ENCODE assay signal across 30 cellular contexts in genomic region chr14:35088514-35088913, GRCh38. TPM values are rescaled to one million over a fixed set of nuclear protein-coding genes. Genes with fewer than 3 reads are reported as not detected.
DNase-seq lines count a peak whose midpoint lies in the region; ATAC-seq and TF ChIP-seq lines count a peak whose summit lies in the region.
"Had no signal": no experiment of that assay in that cellular context is flagged by ENCODE, and none has a peak within 500 bp of the region (broad histone marks: within the 10 kb centered on the region; RNA-seq: fewer than 3 reads in every experiment).

No MANE protein-coding gene starts in this region.

- no peaks in the 10 kb centered on the region for H3K36me3 ChIP-seq in Caco-2 (ENCODE audit: control insufficient read depth, insufficient read depth, low read length)

- CTCF ChIA-PET in activated CD4-positive, alpha-beta T cell treated with anti-CD3 and anti-CD28 coated beads for 36 hours (lab: Charles Lee): no interaction called here
- CTCF ChIA-PET in Caco-2 (lab: Charles Lee): no interaction called here

- H3K4me1 Mint-ChIP-seq in activated CD4-positive, alpha-beta T cell treated with anti-CD3 and anti-CD28 coated beads for 36 hours: no peaks in the 10 kb centered on the region
- peaks cover 10% of the 10 kb centered on the region for H3K4me1 Mint-ChIP-seq in Caco-2 (ENCODE audit: low read depth, unreplicated experiment)
- H3K4me1 Mint-ChIP-seq in T-helper 17 cell: peaks cover 3% of the 10 kb centered on the region
- no peaks in the 10 kb centered on the region for H3K4me1 Mint-ChIP-seq in memory B cell
- H3K4me1 Mint-ChIP-seq: activated CD4-positive, alpha-beta memory T cell treated with anti-CD3 and anti-CD28 coated beads, Interleukin-2, amount 10 ng/mL, durations not matched to agents 7 days and 5 days; activated naive CD8-positive, alpha-beta T cell treated with anti-CD3 and anti-CD28 coated beads, Interleukin-2, amount 10 ng/mL, durations not matched to agents 7 days and 5 days; IgD-negative memory B cell; stimulated activated memory B cell treated with anti-CD40 and anti-IgM and Interleukin-4, amounts not matched to agents 10 μg/mL and 1 μg/mL and 100 μg/mL, for 72 hours had no signal

- no peak for ATAC-seq in activated CD4-positive, alpha-beta T cell treated with anti-CD3 and anti-CD28 coated beads for 36 hours
- ATAC-seq in T-helper 17 cell (no peak), memory B cell (ENCODE audit: low read depth) (no peak), HG03159 (IDR thresholded peaks at IDR 0.05; ENCODE audit: unreplicated experiment) (no peak), GM19023 (IDR thresholded peaks at IDR 0.05; ENCODE audit: unreplicated experiment) (no peak)
- ATAC-seq: left ventricle myocardium superior; psoas muscle; stimulated activated memory B cell treated with anti-CD40 and anti-IgM and Interleukin-4, amounts not matched to agents 10 μg/mL and 1 μg/mL and 100 μg/mL, for 72 hours; upper lobe of right lung had no signal

- H3K4me1 ChIP-seq in Caco-2: peaks cover 16% of the 10 kb centered on the region
- H3K4me1 ChIP-seq: esophagus muscularis mucosa, psoas muscle, SJCRH30, upper lobe of right lung had no signal

- no TSS peak for BruUV-seq in Caco-2 (replicated peaks; lab: Mats Ljungman, UMichigan)

- no peaks in the 10 kb centered on the region for H3K27me3 Mint-ChIP-seq in activated CD4-positive, alpha-beta T cell treated with anti-CD3 and anti-CD28 coated beads for 36 hours
- H3K27me3 Mint-ChIP-seq in Caco-2 (ENCODE audit: insufficient read depth, unreplicated experiment) (no peaks in the 10 kb centered on the region), T-helper 17 cell (no peaks in the 10 kb centered on the region), memory B cell (no peaks in the 10 kb centered on the region)
- H3K27me3 Mint-ChIP-seq: activated CD4-positive, alpha-beta memory T cell treated with anti-CD3 and anti-CD28 coated beads, Interleukin-2, amount 10 ng/mL, durations not matched to agents 7 days and 5 days; activated naive CD8-positive, alpha-beta T cell treated with anti-CD3 and anti-CD28 coated beads, Interleukin-2, amount 10 ng/mL, durations not matched to agents 7 days and 5 days; IgD-negative memory B cell; stimulated activated memory B cell treated with anti-CD40 and anti-IgM and Interleukin-4, amounts not matched to agents 10 μg/mL and 1 μg/mL and 100 μg/mL, for 72 hours had no signal

- intact Hi-C loops in activated CD4-positive, alpha-beta T cell treated with anti-CD3 and anti-CD28 coated beads for 36 hours (cut with DNase I, micrococcal nuclease): no loop called here
- intact Hi-C loops in Caco-2 (cut with micrococcal nuclease; ENCODE audit: unreplicated experiment): no loop called here

- no peaks in the 10 kb centered on the region for H3K27me3 ChIP-seq in Caco-2 (replicated peaks; ENCODE audit: control insufficient read depth, insufficient read depth, low read length)
- H3K27me3 ChIP-seq: dorsolateral prefrontal cortex, esophagus muscularis mucosa, SJCRH30, upper lobe of right lung had no signal

- no peak for TF ChIP-seq CTCF in Caco-2 (IDR thresholded peaks at IDR 0.05; ENCODE audit: insufficient read depth in 1 of 2, low read depth in 1 of 2, low read length in 1 of 2, severe bottlenecking in 1 of 2, unreplicated experiment in 1 of 2)

- H3K4me3 Mint-ChIP-seq in activated CD4-positive, alpha-beta T cell treated with anti-CD3 and anti-CD28 coated beads for 36 hours: no peak overlapping the region
- no peak overlapping the region for H3K4me3 Mint-ChIP-seq in Caco-2 (ENCODE audit: unreplicated experiment)
- H3K4me3 Mint-ChIP-seq in T-helper 17 cell: no peak overlapping the region
- H3K4me3 Mint-ChIP-seq in memory B cell: no peak overlapping the region
- H3K4me3 Mint-ChIP-seq: activated CD4-positive, alpha-beta memory T cell treated with anti-CD3 and anti-CD28 coated beads, Interleukin-2, amount 10 ng/mL, durations not matched to agents 7 days and 5 days; activated naive CD8-positive, alpha-beta T cell treated with anti-CD3 and anti-CD28 coated beads, Interleukin-2, amount 10 ng/mL, durations not matched to agents 7 days and 5 days; IgD-negative memory B cell; stimulated activated memory B cell treated with anti-CD40 and anti-IgM and Interleukin-4, amounts not matched to agents 10 μg/mL and 1 μg/mL and 100 μg/mL, for 72 hours; T-helper 1 cell treated with Interleukin-12 subunit alpha and Interleukin-12 subunit beta and Interleukin-4 antibody, amounts not matched to agents 30 μg/mL and 1 μg/mL, for 36 hours had no signal

- no peak for DNase-seq in activated CD4-positive, alpha-beta T cell treated with anti-CD3 and anti-CD28 coated beads for 36 hours
- no peak for DNase-seq in activated CD4-positive, alpha-beta T cell treated with anti-CD3 and anti-CD28 coated beads, Interleukin-2, amount 50 U/mL, for 1 hour
- DNase-seq in Caco-2 (no peak), T-helper 17 cell (no peak), memory B cell (ENCODE audit: low spot score in 2 of 2) (no peak), Ammon's horn (ENCODE audit: low spot score) (no peak)
- DNase-seq: activated CD4-positive, alpha-beta memory T cell treated with anti-CD3 and anti-CD28 coated beads, Interleukin-2, amount 10 ng/mL, durations not matched to agents 7 days and 5 days; activated naive CD8-positive, alpha-beta T cell treated with anti-CD3 and anti-CD28 coated beads, Interleukin-2, amount 10 ng/mL, durations not matched to agents 7 days and 5 days; Calu3; dorsolateral prefrontal cortex; GOT3; head of caudate nucleus; kidney; left ventricle myocardium superior; NCI-H1048; NCI-H1694; NCI-H446; NCI-H748 treated with DMSO at 0.1 percent for 48 hours; occipital lobe; psoas muscle; SJCRH30; stimulated activated CD4-positive, alpha-beta T cell treated with anti-CD3 and anti-CD28 coated beads, Interleukin-15, amount 100 ng/mL, for 24 hours; upper lobe of right lung had no signal

- POLR2A ChIA-PET in activated CD4-positive, alpha-beta T cell treated with anti-CD3 and anti-CD28 coated beads for 36 hours (lab: Charles Lee): no interaction called here
- POLR2A ChIA-PET in Caco-2 (lab: Charles Lee): no interaction called here

- peaks cover 34% of the 10 kb centered on the region for H3K36me3 Mint-ChIP-seq in activated CD4-positive, alpha-beta T cell treated with anti-CD3 and anti-CD28 coated beads for 36 hours (ENCODE audit: low read depth)
- H3K36me3 Mint-ChIP-seq in Caco-2 (ENCODE audit: insufficient read depth, unreplicated experiment) (peaks cover 53% of the 10 kb centered on the region), T-helper 17 cell (ENCODE audit: low read depth) (peaks cover 12% of the 10 kb centered on the region), memory B cell (peaks cover 20% of the 10 kb centered on the region)

- H3K9me3 ChIP-seq in Caco-2 (no peaks in the 10 kb centered on the region), T-helper 17 cell (ENCODE audit: control insufficient read depth, low read length, poor library complexity, severe bottlenecking) (no peaks in the 10 kb centered on the region)
- H3K9me3 ChIP-seq: esophagus muscularis mucosa, psoas muscle, upper lobe of right lung had no signal

- no peak overlapping the region for H3K4me3 ChIP-seq in Caco-2 (ENCODE audit: low read depth, low read length)
- H3K4me3 ChIP-seq: dorsolateral prefrontal cortex, esophagus muscularis mucosa, psoas muscle, SJCRH30, upper lobe of right lung had no signal

- H3K9me3 Mint-ChIP-seq in activated CD4-positive, alpha-beta T cell treated with anti-CD3 and anti-CD28 coated beads for 36 hours (ENCODE audit: low read depth): no peaks in the 10 kb centered on the region
- no peaks in the 10 kb centered on the region for H3K9me3 Mint-ChIP-seq in Caco-2 (ENCODE audit: unreplicated experiment)
- H3K9me3 Mint-ChIP-seq in memory B cell: no peaks in the 10 kb centered on the region
- H3K9me3 Mint-ChIP-seq: activated CD4-positive, alpha-beta memory T cell treated with anti-CD3 and anti-CD28 coated beads, Interleukin-2, amount 10 ng/mL, durations not matched to agents 7 days and 5 days; activated naive CD8-positive, alpha-beta T cell treated with anti-CD3 and anti-CD28 coated beads, Interleukin-2, amount 10 ng/mL, durations not matched to agents 7 days and 5 days; activated T-helper 2 cell treated with anti-CD3 and anti-CD28 coated beads, Interferon-gamma antibody, Interleukin-2, Interleukin-4, amounts not matched to agents 10 μg/mL and 5 μg/mL and 100 μg/mL, durations not matched to agents 14 hours and 24 hours and 36 hours; IgD-negative memory B cell; stimulated activated memory B cell treated with anti-CD40 and anti-IgM and Interleukin-4, amounts not matched to agents 10 μg/mL and 1 μg/mL and 100 μg/mL, for 72 hours; T-helper 1 cell treated with Interleukin-12 subunit alpha and Interleukin-12 subunit beta and Interleukin-4 antibody, amounts not matched to agents 30 μg/mL and 1 μg/mL, for 36 hours had no signal

- H3K27ac Mint-ChIP-seq in activated CD4-positive, alpha-beta T cell treated with anti-CD3 and anti-CD28 coated beads for 36 hours: peak overlapping the region; percentile 15
- H3K27ac Mint-ChIP-seq in Caco-2 (ENCODE audit: unreplicated experiment) (peak overlapping the region; percentile 71), T-helper 17 cell (peak overlapping the region; percentile 83), memory B cell (peak overlapping the region; percentile 66)
- H3K27ac Mint-ChIP-seq: activated CD4-positive, alpha-beta memory T cell treated with anti-CD3 and anti-CD28 coated beads, Interleukin-2, amount 10 ng/mL, durations not matched to agents 7 days and 5 days; activated naive CD8-positive, alpha-beta T cell treated with anti-CD3 and anti-CD28 coated beads, Interleukin-2, amount 10 ng/mL, durations not matched to agents 7 days and 5 days; IgD-negative memory B cell; stimulated activated memory B cell treated with anti-CD40 and anti-IgM and Interleukin-4, amounts not matched to agents 10 μg/mL and 1 μg/mL and 100 μg/mL, for 72 hours had no signal

RNA-seq across cellular contexts. Expression of gene PPP2R3C, which starts 33.3 kb away (rescaled TPM):
- total RNA-seq in activated CD4-positive, alpha-beta T cell treated with anti-CD3 and anti-CD28 coated beads for 36 hours: 10 to 100 TPM; 43.8 to 53.5 TPM
- 23.3 and 25.2 TPM in 2 replicates for total RNA-seq in Caco-2 (2022)
- 10 to 100 TPM; 37.7 to 41.7 TPM for total RNA-seq in T-helper 17 cell

RNA-seq across cellular contexts. Expression of gene PRORP, which starts 33.8 kb away (rescaled TPM):
- 10 to 100 TPM; 37.3 to 51.1 TPM for total RNA-seq in activated CD4-positive, alpha-beta T cell treated with anti-CD3 and anti-CD28 coated beads for 36 hours
- total RNA-seq in Caco-2 (2022) (34.5 and 36.3 TPM in 2 replicates), T-helper 17 cell (10 to 100 TPM; 42.5 to 43.6 TPM)

RNA-seq across cellular contexts. Expression of gene FAM177A1, which starts 42.4 kb away (rescaled TPM):
- total RNA-seq in activated CD4-positive, alpha-beta T cell treated with anti-CD3 and anti-CD28 coated beads for 36 hours: 10 to 100 TPM; 35.4 to 37.2 TPM
- 73.6 and 82.0 TPM in 2 replicates for total RNA-seq in Caco-2 (2022)
- total RNA-seq in T-helper 17 cell: 100 to 1,000 TPM; 109 to 111 TPM

Comparison
In these comparisons a context has a peak if more than half of its experiments do, and no peak if none do; other contexts are left out.
1. H3K27ac Mint-ChIP-seq: peak in every context shown above with its lines; median percentile 83 in T-helper 17 cell; 71 in Caco-2; 66 in memory B cell; 15 in activated CD4-positive, alpha-beta T cell treated with anti-CD3 and anti-CD28 coated beads for 36 hours.